17 cellular contexts compared by ENCODE assay signal in genomic region chr7:134873253-134873652, GRCh38.
DNase-seq lines count a peak whose midpoint lies in the region; ATAC-seq and TF ChIP-seq lines count a peak whose summit lies in the region.
"Had no signal": no experiment of that assay in that cellular context is flagged by ENCODE, and none has a peak within 500 bp of the region (broad histone marks: within the 10 kb centered on the region; RNA-seq: fewer than 3 reads in every experiment).

No MANE protein-coding gene starts in this region.

- peak overlapping the region; percentile 88 for H3K27ac Mint-ChIP-seq in chondrocyte (ENCODE audit: unreplicated experiment)
- H3K27ac Mint-ChIP-seq: stimulated activated naive B cell treated with anti-CD40 and anti-IgM and Interleukin-4, amounts not matched to agents 10 μg/mL and 1 μg/mL and 100 μg/mL, for 72 hours had no signal

- H3K79me2 ChIP-seq in HCT116 (ENCODE audit: insufficient read depth, low read length), result no peaks in the 10 kb centered on the region

- no peak overlapping the region for H3K9ac ChIP-seq in HCT116 (ENCODE audit: low read length)

- peaks cover 39% of the 10 kb centered on the region for H3K36me3 Mint-ChIP-seq in chondrocyte (ENCODE audit: low read depth)
- H3K36me3 Mint-ChIP-seq: stimulated activated naive B cell treated with anti-CD40 and anti-IgM and Interleukin-4, amounts not matched to agents 10 μg/mL and 1 μg/mL and 100 μg/mL, for 72 hours had no signal

- peaks cover 92% of the 10 kb centered on the region for H3K4me1 Mint-ChIP-seq in chondrocyte (ENCODE audit: low read depth)

- WGBS in thyroid gland, 2 donors, result 75 to 81% methylated on average over 6 of the region's 6 CpGs

- H3K27ac ChIP-seq in HCT116 (ENCODE audit: low read depth, low read length) (no peak overlapping the region), thyroid gland (peak overlapping the region in 2 of 3 donors; percentile 3 to 7)
- H3K27ac ChIP-seq: neutrophil had no signal

- DNase-seq in HCT116 (ENCODE audit: low read depth, low spot score) (no peak), chondrocyte (ENCODE audit: low spot score) (no peak), left ventricle myocardium superior (no peak), thyroid gland (no peak), NCI-H2171 treated with DMSO at 0.1 percent for 48 hours (lab: John Stamatoyannopoulos, UW) (no peak)
- DNase-seq: activated T-cell treated with anti-CD3 and anti-CD28 coated beads, Interleukin-2, amount 50 U/mL, for 48 hours; dermis blood vessel endothelial cell; foreskin melanocyte; midbrain; NCI-H1436; NCI-H446; stimulated activated naive B cell treated with anti-CD40 and anti-IgM and Interleukin-4, amounts not matched to agents 10 μg/mL and 1 μg/mL and 100 μg/mL, for 72 hours had no signal

- no peaks in the 10 kb centered on the region for H4K20me1 ChIP-seq in HCT116 (ENCODE audit: insufficient read depth)

- H3K9me3 ChIP-seq in HCT116 (ENCODE audit: control insufficient read depth in 1 of 2, insufficient read depth in 1 of 2, low read depth in 1 of 2, low read length in 2 of 2) (no peaks in the 10 kb centered on the region), thyroid gland (no peaks in the 10 kb centered on the region)
- H3K9me3 ChIP-seq: neutrophil, SJSA1 had no signal

- POLR2A ChIA-PET in HCT116 (lab: Charles Lee), result no interaction called here

- H3K4me3 Mint-ChIP-seq in chondrocyte (ENCODE audit: unreplicated experiment), result no peak overlapping the region
- H3K4me3 Mint-ChIP-seq: stimulated activated naive B cell treated with anti-CD40 and anti-IgM and Interleukin-4, amounts not matched to agents 10 μg/mL and 1 μg/mL and 100 μg/mL, for 72 hours had no signal

- no peaks in the 10 kb centered on the region for H3K9me2 ChIP-seq in HCT116 (ENCODE audit: insufficient read depth)

- ATAC-seq in HCT116 (no peak), left ventricle myocardium superior (peak; percentile 35), HG03565 (IDR thresholded peaks at IDR 0.05; ENCODE audit: unreplicated experiment) (no peak), HG03097 (IDR thresholded peaks at IDR 0.05; ENCODE audit: low FRiP score, unreplicated experiment) (no peak)
- ATAC-seq: GM12878; stimulated activated naive B cell treated with anti-CD40 and anti-IgM and Interleukin-4, amounts not matched to agents 10 μg/mL and 1 μg/mL and 100 μg/mL, for 72 hours had no signal

- no peak overlapping the region for H3K4me2 ChIP-seq in HCT116 (ENCODE audit: low read length)

- RAD21 ChIA-PET in HCT116 (lab: Charles Lee; ENCODE audit: low non-redundant PET in 1 of 2, low total read pairs in 2 of 2, uncharacterized antibody in 2 of 2, unreplicated experiment in 2 of 2), result no interaction called here

- H3K36me3 ChIP-seq in HCT116 (ENCODE audit: control insufficient read depth in 1 of 2, insufficient read depth in 2 of 2, low read length in 2 of 2) (no peaks in the 10 kb centered on the region), thyroid gland (no peaks in the 10 kb centered on the region)
- H3K36me3 ChIP-seq: neutrophil had no signal

- CTCF ChIA-PET in HCT116 (lab: Charles Lee), result no interaction called here

- TF ChIP-seq CTCF in HCT116 (IDR thresholded peaks at IDR 0.05 in 2 of 3, conservative IDR thresholded peaks at IDR 0.05 in 1 of 3; ENCODE audit: borderline replicate concordance in 1 of 3, insufficient read depth in 1 of 3, low read depth in 2 of 3, low read length in 2 of 3), result no peak
- no peak for TF ChIP-seq CTCF in chondrocyte (IDR thresholded peaks at IDR 0.05)
- no peak for TF ChIP-seq CTCF in thyroid gland (IDR thresholded peaks at IDR 0.05)

- no peak for TF ChIP-seq POLR2A in HCT116 (IDR thresholded peaks at IDR 0.05; ENCODE audit: borderline replicate concordance, extremely low read depth, insufficient read depth, insufficient read length)
- no peak for TF ChIP-seq POLR2A in thyroid gland (IDR thresholded peaks at IDR 0.05)

- intact Hi-C loops in HCT116 (cut with micrococcal nuclease), result no loop called here
- intact Hi-C loops in left ventricle myocardium superior (cut with micrococcal nuclease), result no loop called here
- intact Hi-C loops in thyroid gland (cut with DNase I), result no loop called here

- H3K9me3 Mint-ChIP-seq in chondrocyte (ENCODE audit: low read depth), result no peaks in the 10 kb centered on the region
- H3K9me3 Mint-ChIP-seq: stimulated activated naive B cell treated with anti-CD40 and anti-IgM and Interleukin-4, amounts not matched to agents 10 μg/mL and 1 μg/mL and 100 μg/mL, for 72 hours had no signal

- H3K4me1 ChIP-seq in HCT116 (ENCODE audit: control insufficient read depth in 1 of 2, insufficient read depth in 2 of 2, low read length in 2 of 2) (peaks cover 0 to 7% of the 10 kb centered on the region in 2 experiments; a peak in 1 of 4 replicates), thyroid gland (peaks cover 0 to 7% of the 10 kb centered on the region in 2 donors)

- H2AFZ ChIP-seq in HCT116 (ENCODE audit: low read depth, low read length, poor library complexity, severe bottlenecking), result no peak overlapping the region

- no peak overlapping the region for H3K4me3 ChIP-seq in HCT116 (replicated peaks in 1 of 2; ENCODE audit: low read depth in 1 of 2, low read length in 2 of 2)
- no peak overlapping the region for H3K4me3 ChIP-seq in thyroid gland (replicated peaks in 1 of 3)
- H3K4me3 ChIP-seq: GM12878, SJSA1 had no signal

- BruUV-seq in HCT116 (replicated peaks; lab: Mats Ljungman, UMichigan), result no TSS peak

- no peak for TF ChIP-seq RAD21 in HCT116 (IDR thresholded peaks at IDR 0.05; ENCODE audit: low read depth)

- H3K27me3 ChIP-seq in HCT116 (ENCODE audit: insufficient read depth, low read length), result no peaks in the 10 kb centered on the region
- no peaks in the 10 kb centered on the region for H3K27me3 ChIP-seq in thyroid gland
- H3K27me3 ChIP-seq: SJSA1 had no signal

- H3K27me3 Mint-ChIP-seq in chondrocyte (ENCODE audit: low read depth), result no peaks in the 10 kb centered on the region

TF ChIP-seq in HCT116, 20 proteins besides CTCF, POLR2A, EP300 and RAD21:
- TF ChIP-seq EGR1 (IDR thresholded peaks at IDR 0.05; ENCODE audit: low read depth) (no peak), EZH2 (IDR thresholded peaks at IDR 0.05) (no peak), SP1 (IDR thresholded peaks at IDR 0.05; ENCODE audit: low read depth) (no peak), JUND (IDR thresholded peaks at IDR 0.05) (no peak), CEBPB (IDR thresholded peaks at IDR 0.05; ENCODE audit: low read depth) (0 out of 2 replicates have a peak, but pooled peaks have one; percentile 19), SRF (IDR thresholded peaks at IDR 0.05; ENCODE audit: low read depth) (no peak)
